ENCODE assay signal across 8 cellular contexts in genomic region chr6:30685157-30685976, GRCh38. TPM values are rescaled to one million over a fixed set of nuclear protein-coding genes. Genes with fewer than 3 reads are reported as not detected.
A peak's percentile ranks its signal among the peaks of the same experiment; 100 is the strongest.
DNase-seq lines count a peak whose midpoint lies in the region; ATAC-seq, FAIRE-seq and TF ChIP-seq lines count a peak whose summit lies in the region.

No MANE protein-coding gene starts in this region.

- H3K4me3 ChIP-seq in BLaER1 treated with 17β-estradiol and CSF1 and Interleukin-3, amounts not matched to agents 10 nM and 100 nM, result peak overlapping the region; percentile 83 to 100 (median 96)
- H3K4me3 ChIP-seq in KMS-11 (IDR thresholded peaks at IDR 0.05; ENCODE audit: insufficient read depth, low read depth, low read length) (no peak overlapping the region), keratinocyte (ENCODE audit: control insufficient read depth in 2 of 3, extremely low read depth in 1 of 3, insufficient read depth in 2 of 3, low read depth in 1 of 3, low read length in 3 of 3) (peak overlapping the region; percentile 68 to 94 (median 82))

- H3K4me1 Mint-ChIP-seq in activated naive CD8-positive, alpha-beta T cell treated with anti-CD3 and anti-CD28 coated beads for 36 hours, result peaks cover 37% of the 10 kb centered on the region

- H3K4me1 ChIP-seq in BLaER1 treated with 17β-estradiol and CSF1 and Interleukin-3, amounts not matched to agents 10 nM and 100 nM, result peaks cover 20 to 45% (median 32%) of the 10 kb centered on the region in 10 experiments
- H3K4me1 ChIP-seq in KMS-11 (ENCODE audit: low read depth, poor library complexity, severe bottlenecking), result peaks cover 64% of the 10 kb centered on the region
- peaks cover 44% of the 10 kb centered on the region for H3K4me1 ChIP-seq in keratinocyte (ENCODE audit: control insufficient read depth, extremely low read depth, insufficient read depth, low read length)

- H3K27me3 Mint-ChIP-seq in activated naive CD8-positive, alpha-beta T cell treated with anti-CD3 and anti-CD28 coated beads for 36 hours, result no peaks in the 10 kb centered on the region

- H3K36me3 Mint-ChIP-seq in activated naive CD8-positive, alpha-beta T cell treated with anti-CD3 and anti-CD28 coated beads for 36 hours, result peaks cover 64% of the 10 kb centered on the region

- H2AFZ ChIP-seq in KMS-11 (ENCODE audit: low read depth), result no peak overlapping the region
- H2AFZ ChIP-seq in keratinocyte (ENCODE audit: control insufficient read depth, low read length), result no peak overlapping the region

- H3K27ac ChIP-seq in BLaER1 treated with 17β-estradiol and CSF1 and Interleukin-3, amounts not matched to agents 10 nM and 100 nM, result peak overlapping the region; percentile 91 to 100 (median 99)
- H3K27ac ChIP-seq in KMS-11 (no peak overlapping the region; the same call in 1 of the 2 replicates), keratinocyte (ENCODE audit: control insufficient read depth, insufficient read depth, low read length) (peak overlapping the region; percentile 94), substantia nigra (ENCODE audit: low read depth, low read length, poor library complexity, severe bottlenecking) (peak overlapping the region; percentile 91)

- no peaks in the 10 kb centered on the region for H3K27me3 ChIP-seq in BLaER1 treated with 17β-estradiol and CSF1 and Interleukin-3, amounts not matched to agents 10 nM and 100 nM
- H3K27me3 ChIP-seq in KMS-11 (ENCODE audit: insufficient read depth, low read depth), result no peaks in the 10 kb centered on the region
- no peaks in the 10 kb centered on the region for H3K27me3 ChIP-seq in keratinocyte (ENCODE audit: control insufficient read depth, extremely low read depth, insufficient read depth, low read length)

- H3K79me2 ChIP-seq in KMS-11 (ENCODE audit: insufficient read depth, low read depth), result peaks cover 49% of the 10 kb centered on the region
- H3K79me2 ChIP-seq in keratinocyte (ENCODE audit: control insufficient read depth, insufficient read depth, low read length), result peaks cover 88% of the 10 kb centered on the region

- peak overlapping the region; percentile 95 for H3K4me3 Mint-ChIP-seq in activated naive CD8-positive, alpha-beta T cell treated with anti-CD3 and anti-CD28 coated beads for 36 hours

- peak overlapping the region; percentile 93 for H3K27ac Mint-ChIP-seq in activated naive CD8-positive, alpha-beta T cell treated with anti-CD3 and anti-CD28 coated beads for 36 hours

- ATAC-seq in GM18519 (IDR thresholded peaks at IDR 0.05; ENCODE audit: low FRiP score, unreplicated experiment) (no peak), GM21737 (IDR thresholded peaks at IDR 0.05; ENCODE audit: unreplicated experiment) (no peak)

- TF ChIP-seq CTCF in KMS-11 (conservative IDR thresholded peaks at IDR 0.05; ENCODE audit: low read depth, low read length) (no peak), keratinocyte (optimal IDR thresholded peaks at IDR 0.05 in 1 of 3, IDR thresholded peaks at IDR 0.05 in 1 of 3, conservative IDR thresholded peaks at IDR 0.05 in 1 of 3; ENCODE audit: extremely low read depth in 1 of 3, insufficient read depth in 2 of 3, low read length in 3 of 3) (peak in 1 of 3 experiments; percentile 31)

- no peaks in the 10 kb centered on the region for H3K9me1 ChIP-seq in keratinocyte (ENCODE audit: control insufficient read depth, extremely low read depth, insufficient read depth, low read length)

- no peak for FAIRE-seq in keratinocyte (lab: Jason Lieb, UNC)

- H3K9ac ChIP-seq in BLaER1 treated with 17β-estradiol and CSF1 and Interleukin-3, amounts not matched to agents 10 nM and 100 nM, result peak overlapping the region; percentile 91 to 100 (median 99)
- H3K9ac ChIP-seq in KMS-11 (peak overlapping the region; percentile 1; the same call in 1 of the 2 replicates), keratinocyte (ENCODE audit: control insufficient read depth, extremely low read depth, insufficient read depth, low read length) (peak overlapping the region; percentile 97)

- no peaks in the 10 kb centered on the region for H3K9me3 ChIP-seq in BLaER1 treated with 17β-estradiol and CSF1 and Interleukin-3, amounts not matched to agents 10 nM and 100 nM (replicated peaks in 1 of 11)
- H3K9me3 ChIP-seq in keratinocyte (ENCODE audit: control insufficient read depth, low read depth, low read length), result no peaks in the 10 kb centered on the region

- peaks cover 20 to 48% (median 43%) of the 10 kb centered on the region in 11 experiments; a peak in 20 of 22 replicates for H3K36me3 ChIP-seq in BLaER1 treated with 17β-estradiol and CSF1 and Interleukin-3, amounts not matched to agents 10 nM and 100 nM
- H3K36me3 ChIP-seq in KMS-11 (ENCODE audit: insufficient read depth) (no peaks in the 10 kb centered on the region), keratinocyte (ENCODE audit: control insufficient read depth in 2 of 2, extremely low read depth in 1 of 2, insufficient read depth in 2 of 2, low read length in 2 of 2) (peaks cover 10 to 37% of the 10 kb centered on the region in 2 experiments)

- H4K20me1 ChIP-seq in BLaER1 treated with 17β-estradiol and CSF1 and Interleukin-3, amounts not matched to agents 10 nM and 100 nM, result peaks cover 31 to 55% (median 46%) of the 10 kb centered on the region in 11 experiments
- H4K20me1 ChIP-seq in KMS-11 (ENCODE audit: insufficient read depth), result no peaks in the 10 kb centered on the region
- peaks cover 11% of the 10 kb centered on the region for H4K20me1 ChIP-seq in keratinocyte (ENCODE audit: control insufficient read depth, extremely low read depth, insufficient read depth, low read length)

- peak overlapping the region; percentile 75 to 100 (median 93) for H3K4me2 ChIP-seq in BLaER1 treated with 17β-estradiol and CSF1 and Interleukin-3, amounts not matched to agents 10 nM and 100 nM
- peak overlapping the region; percentile 65 for H3K4me2 ChIP-seq in KMS-11
- H3K4me2 ChIP-seq in keratinocyte (ENCODE audit: control insufficient read depth, extremely low read depth, insufficient read depth, low read depth, low read length), result peak overlapping the region; percentile 100

- H3K9me3 Mint-ChIP-seq in activated naive CD8-positive, alpha-beta T cell treated with anti-CD3 and anti-CD28 coated beads for 36 hours, result no peaks in the 10 kb centered on the region

- dilution Hi-C loops in keratinocyte (cut with MboI; ENCODE audit: extremely low pct_ligation_motif_present, low sequenced_read_pairs), result no loop called here

- no peak for DNase-seq in activated naive CD8-positive, alpha-beta T cell treated with anti-CD3 and anti-CD28 coated beads for 36 hours
- no peak for DNase-seq in keratinocyte (ENCODE audit: low read depth, low spot score)
- no peak for DNase-seq in substantia nigra (lab: John Stamatoyannopoulos, UW)
- DNase-seq in SKM-1 (lab: John Stamatoyannopoulos, UW; ENCODE audit: unreplicated experiment), result no peak

RNA-seq across cellular contexts. Expression of gene PPP1R18, which starts 1.1 kb away (rescaled TPM):
- total RNA-seq in activated naive CD8-positive, alpha-beta T cell treated with anti-CD3 and anti-CD28 coated beads for 36 hours, result 100 to 1,000 TPM; 102 to 106 TPM
- 87.0 to 114 TPM (median 88.9 TPM) in 3 replicates for polyA plus RNA-seq in keratinocyte
- 38.2 TPM for polyA plus RNA-seq in keratinocyte (2011; ENCODE audit: low read depth)
- polyA plus RNA-seq in keratinocyte (2011; cell fraction: cytosol; rRNA removed), result 125 and 130 TPM in 2 replicates
- polyA plus RNA-seq in keratinocyte (2011; cell fraction: nucleus; rRNA removed), result 173 and 187 TPM in 2 replicates
- 87.7 and 90.8 TPM in 2 replicates for polyA plus RNA-seq in keratinocyte (2012; ENCODE audit: low replicate concordance)
- 82.2 to 231 TPM (median 104 TPM) in 3 replicates for polyA minus RNA-seq in keratinocyte
- 110 TPM for polyA minus RNA-seq in keratinocyte (2011; cell fraction: cytosol; rRNA and poly(A)+ RNA removed)
- 60.5 and 75.5 TPM in 2 replicates for polyA minus RNA-seq in keratinocyte (2011; cell fraction: nucleus; rRNA and poly(A)+ RNA removed)

RNA-seq across cellular contexts. Expression of gene NRM, which starts 5.4 kb away (rescaled TPM):
- 10 to 100 TPM; 19.7 to 20.2 TPM for total RNA-seq in activated naive CD8-positive, alpha-beta T cell treated with anti-CD3 and anti-CD28 coated beads for 36 hours
- 2.7 to 17.8 TPM (median 7.0 TPM) in 3 replicates for polyA plus RNA-seq in keratinocyte
- polyA plus RNA-seq in keratinocyte (2011; ENCODE audit: low read depth), result not detected
- 7.1 and 7.7 TPM in 2 replicates for polyA plus RNA-seq in keratinocyte (2011; cell fraction: cytosol; rRNA removed)
- polyA plus RNA-seq in keratinocyte (2011; cell fraction: nucleus; rRNA removed), result 7.6 and 8.5 TPM in 2 replicates
- 3.8 and 17.2 TPM in 2 replicates for polyA plus RNA-seq in keratinocyte (2012; ENCODE audit: low replicate concordance)
- polyA minus RNA-seq in keratinocyte, result 6.0 to 32.4 TPM (median 11.8 TPM) in 3 replicates
- polyA minus RNA-seq in keratinocyte (2011; cell fraction: cytosol; rRNA and poly(A)+ RNA removed), result 9.2 TPM
- 1.9 and 3.2 TPM in 2 replicates for polyA minus RNA-seq in keratinocyte (2011; cell fraction: nucleus; rRNA and poly(A)+ RNA removed)

RNA-seq across cellular contexts. Expression of gene DHX16, which starts 12.6 kb away (rescaled TPM):
- 10 to 100 TPM; 40.4 to 42.1 TPM for total RNA-seq in activated naive CD8-positive, alpha-beta T cell treated with anti-CD3 and anti-CD28 coated beads for 36 hours
- 27.9 to 36.4 TPM (median 34.2 TPM) in 3 replicates for polyA plus RNA-seq in keratinocyte
- 22.4 TPM for polyA plus RNA-seq in keratinocyte (2011; ENCODE audit: low read depth)
- 25.8 and 30.8 TPM in 2 replicates for polyA plus RNA-seq in keratinocyte (2011; cell fraction: cytosol; rRNA removed)
- 81.4 and 88.3 TPM in 2 replicates for polyA plus RNA-seq in keratinocyte (2011; cell fraction: nucleus; rRNA removed)
- polyA plus RNA-seq in keratinocyte (2012; ENCODE audit: low replicate concordance), result 18.0 and 27.7 TPM in 2 replicates
- 39.2 to 59.7 TPM (median 49.4 TPM) in 3 replicates for polyA minus RNA-seq in keratinocyte
- 23.2 TPM for polyA minus RNA-seq in keratinocyte (2011; cell fraction: cytosol; rRNA and poly(A)+ RNA removed)
- polyA minus RNA-seq in keratinocyte (2011; cell fraction: nucleus; rRNA and poly(A)+ RNA removed), result 20.4 and 24.4 TPM in 2 replicates

RNA-seq across cellular contexts. Expression of gene MDC1, which starts 31.7 kb away (rescaled TPM):
- total RNA-seq in activated naive CD8-positive, alpha-beta T cell treated with anti-CD3 and anti-CD28 coated beads for 36 hours, result 10 to 100 TPM; 63.2 to 67.0 TPM
- 4.2 to 10.0 TPM (median 6.9 TPM) in 3 replicates for polyA plus RNA-seq in keratinocyte
- polyA plus RNA-seq in keratinocyte (2011; ENCODE audit: low read depth), result 2.8 TPM
- 5.3 TPM in 2 replicates for polyA plus RNA-seq in keratinocyte (2011; cell fraction: cytosol; rRNA removed)
- 25.1 and 29.9 TPM in 2 replicates for polyA plus RNA-seq in keratinocyte (2011; cell fraction: nucleus; rRNA removed)
- polyA plus RNA-seq in keratinocyte (2012; ENCODE audit: low replicate concordance), result 5.5 and 41.2 TPM in 2 replicates
- 5.6 to 43.2 TPM (median 10.2 TPM) in 3 replicates for polyA minus RNA-seq in keratinocyte
- polyA minus RNA-seq in keratinocyte (2011; cell fraction: cytosol; rRNA and poly(A)+ RNA removed), result 4.2 TPM
- 9.6 and 14.6 TPM in 2 replicates for polyA minus RNA-seq in keratinocyte (2011; cell fraction: nucleus; rRNA and poly(A)+ RNA removed)

RNA-seq across cellular contexts. Expression of gene TUBB, which starts 34.8 kb away (rescaled TPM):
- total RNA-seq in activated naive CD8-positive, alpha-beta T cell treated with anti-CD3 and anti-CD28 coated beads for 36 hours, result 1,000 to 10,000 TPM; 1,515 to 1,538 TPM
- 1,010 to 1,517 TPM (median 1,159 TPM) in 3 replicates for polyA plus RNA-seq in keratinocyte
- 84.6 TPM for polyA plus RNA-seq in keratinocyte (2011; ENCODE audit: low read depth)
- 1,081 and 1,086 TPM in 2 replicates for polyA plus RNA-seq in keratinocyte (2011; cell fraction: cytosol; rRNA removed)
- 643 and 747 TPM in 2 replicates for polyA plus RNA-seq in keratinocyte (2011; cell fraction: nucleus; rRNA removed)
- 276 and 1,138 TPM in 2 replicates for polyA plus RNA-seq in keratinocyte (2012; ENCODE audit: low replicate concordance)
- 1,680 to 1,870 TPM (median 1,801 TPM) in 3 replicates for polyA minus RNA-seq in keratinocyte
- 842 TPM for polyA minus RNA-seq in keratinocyte (2011; cell fraction: cytosol; rRNA and poly(A)+ RNA removed)
- polyA minus RNA-seq in keratinocyte (2011; cell fraction: nucleus; rRNA and poly(A)+ RNA removed), result 371 and 465 TPM in 2 replicates

Comparison
In these comparisons a context has a peak if more than half of its experiments do, and no peak if none do; other contexts are left out.
1. H3K9ac ChIP-seq: peak in every context shown above with its lines; median percentile 99 in BLaER1 treated with 17β-estradiol and CSF1 and Interleukin-3, amounts not matched to agents 10 nM and 100 nM; 97 in keratinocyte; 1 in KMS-11.